ENCODE assay signal across 1 cellular context in the genomic region with DNA sequence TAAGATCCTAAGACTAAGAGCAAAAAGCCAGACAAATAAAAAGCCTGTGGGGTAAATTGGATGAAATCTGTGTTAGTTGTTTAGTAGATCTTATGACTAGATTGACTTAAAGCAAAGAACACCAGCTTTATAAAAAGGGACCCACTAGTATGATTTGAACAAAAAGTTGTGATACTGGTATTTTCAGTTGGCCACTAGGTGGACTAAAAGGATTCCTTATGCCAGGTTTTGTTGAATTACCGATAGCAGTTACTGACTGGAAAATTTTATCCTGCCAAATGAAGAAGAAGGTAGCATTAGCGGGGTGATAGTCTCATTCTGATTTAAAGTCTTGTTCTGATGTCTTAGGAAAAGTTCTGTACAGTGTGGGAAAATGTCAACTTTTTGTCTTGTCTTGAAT.
TF ChIP-seq lines count a peak whose summit lies in the region.

No MANE protein-coding gene starts in this region.

TF ChIP-seq in A549, 52 proteins besides CTCF, POLR2A, EP300 and RAD21 (continued from another document):
- TF ChIP-seq, protein P1, sequence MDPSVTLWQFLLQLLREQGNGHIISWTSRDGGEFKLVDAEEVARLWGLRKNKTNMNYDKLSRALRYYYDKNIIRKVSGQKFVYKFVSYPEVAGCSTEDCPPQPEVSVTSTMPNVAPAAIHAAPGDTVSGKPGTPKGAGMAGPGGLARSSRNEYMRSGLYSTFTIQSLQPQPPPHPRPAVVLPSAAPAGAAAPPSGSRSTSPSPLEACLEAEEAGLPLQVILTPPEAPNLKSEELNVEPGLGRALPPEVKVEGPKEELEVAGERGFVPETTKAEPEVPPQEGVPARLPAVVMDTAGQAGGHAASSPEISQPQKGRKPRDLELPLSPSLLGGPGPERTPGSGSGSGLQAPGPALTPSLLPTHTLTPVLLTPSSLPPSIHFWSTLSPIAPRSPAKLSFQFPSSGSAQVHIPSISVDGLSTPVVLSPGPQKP (IDR thresholded peaks at IDR 0.05; ENCODE audit: low read depth, low read length): no peak
- TF ChIP-seq ZFP36 (IDR thresholded peaks at IDR 0.05; ENCODE audit: borderline replicate concordance, partially characterized antibody) (no peak), GATA3 (IDR thresholded peaks at IDR 0.05; ENCODE audit: borderline replicate concordance) (no peak), HDAC2 (IDR thresholded peaks at IDR 0.05) (no peak), RARB (CRISPR knock-in tag; IDR thresholded peaks at IDR 0.05) (no peak), TP53 (CRISPR knock-in tag; IDR thresholded peaks at IDR 0.05) (no peak), ESRRA (IDR thresholded peaks at IDR 0.05; ENCODE audit: borderline replicate concordance, low read length) (no peak)
- TF ChIP-seq, protein P2, sequence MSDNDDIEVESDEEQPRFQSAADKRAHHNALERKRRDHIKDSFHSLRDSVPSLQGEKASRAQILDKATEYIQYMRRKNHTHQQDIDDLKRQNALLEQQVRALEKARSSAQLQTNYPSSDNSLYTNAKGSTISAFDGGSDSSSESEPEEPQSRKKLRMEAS (IDR thresholded peaks at IDR 0.05): no peak
TF ChIP-seq in A549: peak in this region for 0.
